Comparison of ENCODE assay signal across 8 cellular contexts in genomic region chr19:49581007-49581508, GRCh38. TPM values are rescaled to one million over a fixed set of nuclear protein-coding genes. Genes with fewer than 3 reads are reported as not detected.
DNase-seq lines count a peak whose midpoint lies in the region; ATAC-seq, FAIRE-seq and TF ChIP-seq lines count a peak whose summit lies in the region.

PRRG2 (plus strand) TSS chr19:49581316; CDS start chr19:49583220, 1,904 bp downstream.

- peaks cover 17% of the 10 kb centered on the region for H3K4me1 ChIP-seq in vagina

- ATAC-seq in Right ventricle myocardium superior (ENCODE audit: poor library complexity) (peak; percentile 3), GM21717 (IDR thresholded peaks at IDR 0.05; ENCODE audit: unreplicated experiment) (no peak), HG03469 (IDR thresholded peaks at IDR 0.05; ENCODE audit: unreplicated experiment) (no peak)

- TF ChIP-seq CTCF in brain microvascular endothelial cell (IDR thresholded peaks at IDR 0.05; ENCODE audit: low read depth, low read length, missing control alignments) (no peak), vagina (IDR thresholded peaks at IDR 0.05) (no peak)

- FAIRE-seq in GM19239 (lab: Jason Lieb, UNC) = no peak

- no peak for TF ChIP-seq POLR2A in vagina (IDR thresholded peaks at IDR 0.05)

- DNase-seq in Right ventricle myocardium superior (no peak), cardiac septum (ENCODE audit: low spot score) (no peak), brain microvascular endothelial cell (no peak), lung microvascular endothelial cell (ENCODE audit: low read depth in 2 of 2) (no peak), vagina (ENCODE audit: extremely low spot score in 2 of 2) (no peak), GM19239 (ENCODE audit: insufficient read length, low spot score) (no peak)

- H3K36me3 ChIP-seq in brain microvascular endothelial cell (replicated peaks) (peaks cover 3% of the 10 kb centered on the region), vagina (peaks cover 0 to 4% of the 10 kb centered on the region in 2 donors)

- H3K27me3 ChIP-seq in brain microvascular endothelial cell (replicated peaks) = no peaks in the 10 kb centered on the region
- H3K27me3 ChIP-seq in vagina = no peaks in the 10 kb centered on the region

- H3K27ac ChIP-seq in brain microvascular endothelial cell = peak within 1 kb of the TSS; percentile 23
- H3K27ac ChIP-seq in vagina = peak within 1 kb of the TSS; percentile 81

- intact Hi-C loops in Right ventricle myocardium superior (cut with DNase I) = no loop called here
- intact Hi-C loops in cardiac septum (cut with DNase I) = no loop called here
- intact Hi-C loops in vagina (cut with DNase I) = no loop called here

- in situ Hi-C loops in brain microvascular endothelial cell (cut with HindIII; ENCODE audit: low pct_ligation_motif_present, low sequenced_read_pairs) = no loop called here

- H3K4me3 ChIP-seq in brain microvascular endothelial cell (ENCODE audit: low read depth, low read length) (peak within 1 kb of the TSS; percentile 91), vagina (peak within 1 kb of the TSS; percentile 77 to 83)

- H3K9me3 ChIP-seq in vagina = no peaks in the 10 kb centered on the region

RNA-seq across cellular contexts. Expression of gene PRRG2, which starts in this region (rescaled TPM):
- 0.70 TPM for total RNA-seq in Right ventricle myocardium superior
- 0.40 TPM for total RNA-seq in cardiac septum
- 4.6 and 12.5 TPM in 2 replicates for total RNA-seq in lung microvascular endothelial cell
- total RNA-seq in vagina = 5.4 TPM

Comparison
In these comparisons a context has a peak if more than half of its experiments do, and no peak if none do; other contexts are left out.
1. Peak in ATAC-seq in Right ventricle myocardium superior; RNA of the gene not detected or under 1 TPM.